1 cellular context compared by ENCODE assay signal in the genomic region with DNA sequence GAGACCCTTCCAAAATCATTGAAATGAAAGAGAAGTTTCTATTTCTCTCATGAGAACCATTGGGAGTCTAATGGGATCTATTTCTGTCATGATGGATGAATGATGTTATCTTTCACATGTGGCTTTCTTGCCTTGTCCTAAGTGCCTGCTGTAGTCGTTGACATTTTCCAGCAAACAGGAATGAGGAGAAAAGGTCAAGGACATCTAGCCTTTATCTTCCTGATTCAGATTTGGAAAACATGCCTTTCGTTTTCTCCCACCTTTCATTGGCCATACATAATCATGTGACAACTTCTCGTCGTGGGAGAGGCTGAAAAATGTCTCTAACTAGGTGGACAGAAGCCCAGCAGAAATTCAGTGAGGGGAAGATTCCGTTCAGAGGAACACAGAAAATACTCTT.
TF ChIP-seq lines count a peak whose summit lies in the region.

No MANE protein-coding gene starts in this region.

TF ChIP-seq in K562, 482 proteins besides CTCF, POLR2A, EP300 and RAD21 (continued from another document and continues in another):
- TF ChIP-seq NR2C1 (IDR thresholded peaks at IDR 0.05) (no peak), NR2C1 (tag; IDR thresholded peaks at IDR 0.05) (peak; percentile 62), NR2C2 (CRISPR knock-in tag; IDR thresholded peaks at IDR 0.05) (no peak), NR2C2 (tag; IDR thresholded peaks at IDR 0.05) (no peak), ZNF316 (IDR thresholded peaks at IDR 0.05) (no peak), POLR3G (IDR thresholded peaks at IDR 0.05; ENCODE audit: extremely low read depth, insufficient read length, insufficient replicate concordance) (no peak), ZFP1 (CRISPR knock-in tag; IDR thresholded peaks at IDR 0.05) (no peak), ZNF76 (CRISPR knock-in tag; IDR thresholded peaks at IDR 0.05; ENCODE audit: borderline replicate concordance) (no peak), POLR2AphosphoS5 (IDR thresholded peaks at IDR 0.05; ENCODE audit: control insufficient read depth, insufficient read depth, low read depth, low read length) (no peak), RFX7 (CRISPR knock-in tag; IDR thresholded peaks at IDR 0.05) (no peak), SMAD4 (CRISPR knock-in tag; conservative IDR thresholded peaks at IDR 0.05) (no peak), ZNF589 (CRISPR knock-in tag; IDR thresholded peaks at IDR 0.05; ENCODE audit: low read depth) (no peak), ZNF696 (CRISPR knock-in tag; conservative IDR thresholded peaks at IDR 0.05) (no peak), XRCC5 (IDR thresholded peaks at IDR 0.05; ENCODE audit: low read depth, low read length) (no peak), LCOR (CRISPR knock-in tag; IDR thresholded peaks at IDR 0.05) (no peak), ZBTB17 (CRISPR knock-in tag; IDR thresholded peaks at IDR 0.05) (no peak), DMBX1 (CRISPR knock-in tag; IDR thresholded peaks at IDR 0.05; ENCODE audit: borderline replicate concordance) (no peak), TOE1 (IDR thresholded peaks at IDR 0.05; ENCODE audit: borderline replicate concordance) (peak; percentile 23; the same call in 1 of the 2 replicates), TOE1 (CRISPR knock-in tag; IDR thresholded peaks at IDR 0.05; ENCODE audit: borderline replicate concordance, low read depth) (no peak), RBFOX2 (IDR thresholded peaks at IDR 0.05; ENCODE audit: low read depth, low read length) (no peak), ESRRA (IDR thresholded peaks at IDR 0.05; ENCODE audit: borderline replicate concordance, low read depth) (peak; percentile 84), POLR2G (IDR thresholded peaks at IDR 0.05; ENCODE audit: low read depth, low read length) (no peak), CSDE1 (IDR thresholded peaks at IDR 0.05) (no peak), SRSF7 (optimal IDR thresholded peaks at IDR 0.05; ENCODE audit: low read depth, low read length) (no peak), SP2 (IDR thresholded peaks at IDR 0.05; ENCODE audit: extremely low read depth, low read depth, low read length, poor library complexity, severe bottlenecking) (no peak), MYBL2 (IDR thresholded peaks at IDR 0.05; ENCODE audit: low read depth) (no peak), MYBL2 (CRISPR knock-in tag; IDR thresholded peaks at IDR 0.05; ENCODE audit: borderline replicate concordance) (no peak), BRF1 (IDR thresholded peaks at IDR 0.05; ENCODE audit: borderline replicate concordance, extremely low read depth, insufficient read length) (no peak)
- TF ChIP-seq, protein P1, sequence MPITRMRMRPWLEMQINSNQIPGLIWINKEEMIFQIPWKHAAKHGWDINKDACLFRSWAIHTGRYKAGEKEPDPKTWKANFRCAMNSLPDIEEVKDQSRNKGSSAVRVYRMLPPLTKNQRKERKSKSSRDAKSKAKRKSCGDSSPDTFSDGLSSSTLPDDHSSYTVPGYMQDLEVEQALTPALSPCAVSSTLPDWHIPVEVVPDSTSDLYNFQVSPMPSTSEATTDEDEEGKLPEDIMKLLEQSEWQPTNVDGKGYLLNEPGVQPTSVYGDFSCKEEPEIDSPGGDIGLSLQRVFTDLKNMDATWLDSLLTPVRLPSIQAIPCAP (CRISPR knock-in tag; IDR thresholded peaks at IDR 0.05; ENCODE audit: borderline replicate concordance) = no peak
- TF ChIP-seq, protein P2, sequence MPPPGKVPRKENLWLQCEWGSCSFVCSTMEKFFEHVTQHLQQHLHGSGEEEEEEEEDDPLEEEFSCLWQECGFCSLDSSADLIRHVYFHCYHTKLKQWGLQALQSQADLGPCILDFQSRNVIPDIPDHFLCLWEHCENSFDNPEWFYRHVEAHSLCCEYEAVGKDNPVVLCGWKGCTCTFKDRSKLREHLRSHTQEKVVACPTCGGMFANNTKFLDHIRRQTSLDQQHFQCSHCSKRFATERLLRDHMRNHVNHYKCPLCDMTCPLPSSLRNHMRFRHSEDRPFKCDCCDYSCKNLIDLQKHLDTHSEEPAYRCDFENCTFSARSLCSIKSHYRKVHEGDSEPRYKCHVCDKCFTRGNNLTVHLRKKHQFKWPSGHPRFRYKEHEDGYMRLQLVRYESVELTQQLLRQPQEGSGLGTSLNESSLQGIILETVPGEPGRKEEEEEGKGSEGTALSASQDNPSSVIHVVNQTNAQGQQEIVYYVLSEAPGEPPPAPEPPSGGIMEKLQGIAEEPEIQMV (tag; conservative IDR thresholded peaks at IDR 0.05; ENCODE audit: low read depth) = no peak
- TF ChIP-seq, protein P3, sequence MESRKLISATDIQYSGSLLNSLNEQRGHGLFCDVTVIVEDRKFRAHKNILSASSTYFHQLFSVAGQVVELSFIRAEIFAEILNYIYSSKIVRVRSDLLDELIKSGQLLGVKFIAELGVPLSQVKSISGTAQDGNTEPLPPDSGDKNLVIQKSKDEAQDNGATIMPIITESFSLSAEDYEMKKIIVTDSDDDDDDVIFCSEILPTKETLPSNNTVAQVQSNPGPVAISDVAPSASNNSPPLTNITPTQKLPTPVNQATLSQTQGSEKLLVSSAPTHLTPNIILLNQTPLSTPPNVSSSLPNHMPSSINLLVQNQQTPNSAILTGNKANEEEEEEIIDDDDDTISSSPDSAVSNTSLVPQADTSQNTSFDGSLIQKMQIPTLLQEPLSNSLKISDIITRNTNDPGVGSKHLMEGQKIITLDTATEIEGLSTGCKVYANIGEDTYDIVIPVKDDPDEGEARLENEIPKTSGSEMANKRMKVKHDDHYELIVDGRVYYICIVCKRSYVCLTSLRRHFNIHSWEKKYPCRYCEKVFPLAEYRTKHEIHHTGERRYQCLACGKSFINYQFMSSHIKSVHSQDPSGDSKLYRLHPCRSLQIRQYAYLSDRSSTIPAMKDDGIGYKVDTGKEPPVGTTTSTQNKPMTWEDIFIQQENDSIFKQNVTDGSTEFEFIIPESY (CRISPR knock-in tag; IDR thresholded peaks at IDR 0.05) = no peak
- TF ChIP-seq, protein P4, sequence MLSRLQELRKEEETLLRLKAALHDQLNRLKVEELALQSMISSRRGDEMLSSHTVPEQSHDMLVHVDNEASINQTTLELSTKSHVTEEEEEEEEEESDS (CRISPR knock-in tag; IDR thresholded peaks at IDR 0.05) = no peak
- TF ChIP-seq, protein P5, sequence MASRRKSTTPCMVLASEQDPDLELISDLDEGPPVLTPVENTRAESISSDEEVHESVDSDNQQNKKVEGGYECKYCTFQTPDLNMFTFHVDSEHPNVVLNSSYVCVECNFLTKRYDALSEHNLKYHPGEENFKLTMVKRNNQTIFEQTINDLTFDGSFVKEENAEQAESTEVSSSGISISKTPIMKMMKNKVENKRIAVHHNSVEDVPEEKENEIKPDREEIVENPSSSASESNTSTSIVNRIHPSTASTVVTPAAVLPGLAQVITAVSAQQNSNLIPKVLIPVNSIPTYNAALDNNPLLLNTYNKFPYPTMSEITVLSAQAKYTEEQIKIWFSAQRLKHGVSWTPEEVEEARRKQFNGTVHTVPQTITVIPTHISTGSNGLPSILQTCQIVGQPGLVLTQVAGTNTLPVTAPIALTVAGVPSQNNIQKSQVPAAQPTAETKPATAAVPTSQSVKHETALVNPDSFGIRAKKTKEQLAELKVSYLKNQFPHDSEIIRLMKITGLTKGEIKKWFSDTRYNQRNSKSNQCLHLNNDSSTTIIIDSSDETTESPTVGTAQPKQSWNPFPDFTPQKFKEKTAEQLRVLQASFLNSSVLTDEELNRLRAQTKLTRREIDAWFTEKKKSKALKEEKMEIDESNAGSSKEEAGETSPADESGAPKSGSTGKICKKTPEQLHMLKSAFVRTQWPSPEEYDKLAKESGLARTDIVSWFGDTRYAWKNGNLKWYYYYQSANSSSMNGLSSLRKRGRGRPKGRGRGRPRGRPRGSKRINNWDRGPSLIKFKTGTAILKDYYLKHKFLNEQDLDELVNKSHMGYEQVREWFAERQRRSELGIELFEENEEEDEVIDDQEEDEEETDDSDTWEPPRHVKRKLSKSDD (conservative IDR thresholded peaks at IDR 0.05; ENCODE audit: low read length) = no peak
- TF ChIP-seq, protein P6, sequence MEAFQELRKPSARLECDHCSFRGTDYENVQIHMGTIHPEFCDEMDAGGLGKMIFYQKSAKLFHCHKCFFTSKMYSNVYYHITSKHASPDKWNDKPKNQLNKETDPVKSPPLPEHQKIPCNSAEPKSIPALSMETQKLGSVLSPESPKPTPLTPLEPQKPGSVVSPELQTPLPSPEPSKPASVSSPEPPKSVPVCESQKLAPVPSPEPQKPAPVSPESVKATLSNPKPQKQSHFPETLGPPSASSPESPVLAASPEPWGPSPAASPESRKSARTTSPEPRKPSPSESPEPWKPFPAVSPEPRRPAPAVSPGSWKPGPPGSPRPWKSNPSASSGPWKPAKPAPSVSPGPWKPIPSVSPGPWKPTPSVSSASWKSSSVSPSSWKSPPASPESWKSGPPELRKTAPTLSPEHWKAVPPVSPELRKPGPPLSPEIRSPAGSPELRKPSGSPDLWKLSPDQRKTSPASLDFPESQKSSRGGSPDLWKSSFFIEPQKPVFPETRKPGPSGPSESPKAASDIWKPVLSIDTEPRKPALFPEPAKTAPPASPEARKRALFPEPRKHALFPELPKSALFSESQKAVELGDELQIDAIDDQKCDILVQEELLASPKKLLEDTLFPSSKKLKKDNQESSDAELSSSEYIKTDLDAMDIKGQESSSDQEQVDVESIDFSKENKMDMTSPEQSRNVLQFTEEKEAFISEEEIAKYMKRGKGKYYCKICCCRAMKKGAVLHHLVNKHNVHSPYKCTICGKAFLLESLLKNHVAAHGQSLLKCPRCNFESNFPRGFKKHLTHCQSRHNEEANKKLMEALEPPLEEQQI (IDR thresholded peaks at IDR 0.05) = no peak
- TF ChIP-seq, protein P7, sequence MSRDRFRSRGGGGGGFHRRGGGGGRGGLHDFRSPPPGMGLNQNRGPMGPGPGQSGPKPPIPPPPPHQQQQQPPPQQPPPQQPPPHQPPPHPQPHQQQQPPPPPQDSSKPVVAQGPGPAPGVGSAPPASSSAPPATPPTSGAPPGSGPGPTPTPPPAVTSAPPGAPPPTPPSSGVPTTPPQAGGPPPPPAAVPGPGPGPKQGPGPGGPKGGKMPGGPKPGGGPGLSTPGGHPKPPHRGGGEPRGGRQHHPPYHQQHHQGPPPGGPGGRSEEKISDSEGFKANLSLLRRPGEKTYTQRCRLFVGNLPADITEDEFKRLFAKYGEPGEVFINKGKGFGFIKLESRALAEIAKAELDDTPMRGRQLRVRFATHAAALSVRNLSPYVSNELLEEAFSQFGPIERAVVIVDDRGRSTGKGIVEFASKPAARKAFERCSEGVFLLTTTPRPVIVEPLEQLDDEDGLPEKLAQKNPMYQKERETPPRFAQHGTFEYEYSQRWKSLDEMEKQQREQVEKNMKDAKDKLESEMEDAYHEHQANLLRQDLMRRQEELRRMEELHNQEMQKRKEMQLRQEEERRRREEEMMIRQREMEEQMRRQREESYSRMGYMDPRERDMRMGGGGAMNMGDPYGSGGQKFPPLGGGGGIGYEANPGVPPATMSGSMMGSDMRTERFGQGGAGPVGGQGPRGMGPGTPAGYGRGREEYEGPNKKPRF (IDR thresholded peaks at IDR 0.05; ENCODE audit: low read depth, low read length) = no peak
- TF ChIP-seq, protein P8, sequence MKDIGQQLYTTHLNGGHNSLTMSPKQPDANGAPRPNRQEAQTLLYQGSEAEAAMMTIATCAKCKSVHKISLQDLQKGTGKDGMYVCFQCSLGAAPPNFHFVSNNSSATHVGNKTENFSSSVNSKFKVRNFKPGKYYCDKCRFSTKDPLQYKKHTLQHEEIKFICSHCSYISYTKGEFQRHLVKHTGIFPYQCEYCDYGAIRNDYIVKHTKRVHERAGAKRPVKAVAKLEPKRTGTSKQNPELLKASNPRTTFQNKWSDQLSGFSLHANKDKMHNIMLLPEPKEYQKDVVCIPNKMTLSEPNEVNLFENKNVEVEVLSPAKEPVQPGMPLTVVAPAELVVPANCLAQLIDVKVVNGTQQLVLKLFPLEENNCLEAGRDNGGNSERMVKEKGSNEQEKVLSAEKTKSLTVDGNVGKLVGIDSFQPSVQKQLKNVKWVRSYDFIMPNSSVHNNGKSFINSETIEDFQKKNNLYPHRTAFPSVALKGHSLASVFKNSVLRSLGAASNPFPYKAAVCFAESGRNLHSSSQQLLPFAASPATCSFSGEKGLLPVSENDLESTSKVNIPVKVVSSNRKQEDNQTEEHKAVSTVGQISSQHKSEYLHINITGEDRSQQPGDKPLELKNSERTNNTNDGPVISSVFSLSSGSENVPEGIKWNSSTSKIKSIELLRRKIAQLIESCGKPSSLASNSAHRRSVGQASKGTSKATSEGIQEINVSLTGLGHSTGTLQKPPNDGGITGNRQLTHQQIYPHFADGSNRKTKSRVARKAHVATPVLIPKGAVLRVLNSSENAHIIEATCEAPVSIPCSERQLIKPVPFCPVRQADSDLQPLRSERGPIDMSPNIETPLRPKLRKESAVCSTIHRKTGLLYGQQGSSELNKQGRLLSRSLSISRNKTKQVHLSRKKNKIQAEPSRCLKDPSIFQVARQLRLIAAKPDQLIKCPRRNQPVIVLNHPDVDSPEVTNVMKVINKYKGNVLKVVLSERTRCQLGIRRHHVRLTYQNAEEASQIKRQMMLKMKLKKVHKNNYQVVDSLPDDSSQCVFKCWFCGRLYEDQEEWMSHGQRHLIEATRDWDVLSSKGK (CRISPR knock-in tag; IDR thresholded peaks at IDR 0.05) = no peak
- TF ChIP-seq, protein P9, sequence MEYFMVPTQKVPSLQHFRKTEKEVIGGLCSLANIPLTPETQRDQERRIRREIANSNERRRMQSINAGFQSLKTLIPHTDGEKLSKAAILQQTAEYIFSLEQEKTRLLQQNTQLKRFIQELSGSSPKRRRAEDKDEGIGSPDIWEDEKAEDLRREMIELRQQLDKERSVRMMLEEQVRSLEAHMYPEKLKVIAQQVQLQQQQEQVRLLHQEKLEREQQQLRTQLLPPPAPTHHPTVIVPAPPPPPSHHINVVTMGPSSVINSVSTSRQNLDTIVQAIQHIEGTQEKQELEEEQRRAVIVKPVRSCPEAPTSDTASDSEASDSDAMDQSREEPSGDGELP (CRISPR knock-in tag; IDR thresholded peaks at IDR 0.05; ENCODE audit: borderline replicate concordance) = no peak
- TF ChIP-seq, protein P10, sequence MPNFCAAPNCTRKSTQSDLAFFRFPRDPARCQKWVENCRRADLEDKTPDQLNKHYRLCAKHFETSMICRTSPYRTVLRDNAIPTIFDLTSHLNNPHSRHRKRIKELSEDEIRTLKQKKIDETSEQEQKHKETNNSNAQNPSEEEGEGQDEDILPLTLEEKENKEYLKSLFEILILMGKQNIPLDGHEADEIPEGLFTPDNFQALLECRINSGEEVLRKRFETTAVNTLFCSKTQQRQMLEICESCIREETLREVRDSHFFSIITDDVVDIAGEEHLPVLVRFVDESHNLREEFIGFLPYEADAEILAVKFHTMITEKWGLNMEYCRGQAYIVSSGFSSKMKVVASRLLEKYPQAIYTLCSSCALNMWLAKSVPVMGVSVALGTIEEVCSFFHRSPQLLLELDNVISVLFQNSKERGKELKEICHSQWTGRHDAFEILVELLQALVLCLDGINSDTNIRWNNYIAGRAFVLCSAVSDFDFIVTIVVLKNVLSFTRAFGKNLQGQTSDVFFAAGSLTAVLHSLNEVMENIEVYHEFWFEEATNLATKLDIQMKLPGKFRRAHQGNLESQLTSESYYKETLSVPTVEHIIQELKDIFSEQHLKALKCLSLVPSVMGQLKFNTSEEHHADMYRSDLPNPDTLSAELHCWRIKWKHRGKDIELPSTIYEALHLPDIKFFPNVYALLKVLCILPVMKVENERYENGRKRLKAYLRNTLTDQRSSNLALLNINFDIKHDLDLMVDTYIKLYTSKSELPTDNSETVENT (CRISPR knock-in tag; IDR thresholded peaks at IDR 0.05) = no peak
